1 cellular context compared by ENCODE assay signal in genomic region chr19:47581605-47582319, GRCh38.
TF ChIP-seq lines count a peak whose summit lies in the region.

No MANE protein-coding gene starts in this region.

TF ChIP-seq in IMR-90, 13 proteins besides CTCF, POLR2A, EP300 and RAD21 (continued from another document):
- TF ChIP-seq ELK1 (IDR thresholded peaks at IDR 0.05; ENCODE audit: borderline replicate concordance, low read depth, low read length) (no peak), BHLHE40 (IDR thresholded peaks at IDR 0.05; ENCODE audit: low read depth, low read length) (no peak), CHD1 (IDR thresholded peaks at IDR 0.05; ENCODE audit: low read depth, low read length) (no peak), RFX5 (IDR thresholded peaks at IDR 0.05; ENCODE audit: low read depth, low read length) (no peak), RCOR1 (IDR thresholded peaks at IDR 0.05; ENCODE audit: insufficient replicate concordance, low read length) (no peak), CEBPB (IDR thresholded peaks at IDR 0.05; ENCODE audit: low read depth, low read length) (no peak), USF2 (IDR thresholded peaks at IDR 0.05; ENCODE audit: low read depth, low read length) (no peak)
